ENCODE assay signal across 23 cellular contexts in the genomic region with DNA sequence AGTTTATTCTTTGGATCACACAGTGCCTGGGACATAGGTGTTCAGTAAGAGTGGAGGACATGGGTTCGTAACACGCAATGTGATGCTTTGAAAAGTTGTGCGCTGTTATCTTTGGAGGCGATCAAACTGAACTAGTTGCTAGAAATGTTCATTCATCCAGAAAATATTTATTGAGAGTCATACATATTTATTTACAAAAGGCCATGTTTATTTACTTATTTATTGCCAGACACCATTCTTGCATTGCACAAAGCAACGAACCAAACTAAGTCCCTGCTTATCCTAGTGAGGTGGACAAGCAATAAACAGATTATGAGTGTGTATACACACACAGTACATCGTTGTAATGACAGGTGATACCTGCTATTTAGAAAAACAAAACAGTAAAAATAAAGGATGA. TPM values are rescaled to one million over a fixed set of nuclear protein-coding genes. Genes with fewer than 3 reads are reported as not detected.
DNase-seq lines count a peak whose midpoint lies in the region; ATAC-seq and TF ChIP-seq lines count a peak whose summit lies in the region.
"Had no signal": no experiment of that assay in that cellular context is flagged by ENCODE, and none has a peak within 500 bp of the region (broad histone marks: within the 10 kb centered on the region; RNA-seq: fewer than 3 reads in every experiment).

No MANE protein-coding gene starts in this region.

- H3K9me2 ChIP-seq in PC-3 (replicated peaks; ENCODE audit: low read length) = no peaks in the 10 kb centered on the region

- H3K27ac ChIP-seq in PC-3 (ENCODE audit: low read length) (peak overlapping the region; percentile 89), esophagus muscularis mucosa (replicated peaks in 1 of 4) (peak overlapping the region in 3 of 4 donors; percentile 89 to 97 (median 96)), skeletal muscle tissue (ENCODE audit: low read depth, low read length) (peak overlapping the region; percentile 98), ovary (no peak overlapping the region)
- H3K27ac ChIP-seq in effector memory CD4-positive, alpha-beta T cell (ENCODE audit: insufficient read depth, low read length, poor library complexity, severe bottlenecking) = no peak overlapping the region

- TF ChIP-seq CTCF in PC-3 (conservative IDR thresholded peaks at IDR 0.05; ENCODE audit: low read depth, low read length) = no peak
- TF ChIP-seq CTCF in esophagus muscularis mucosa (IDR thresholded peaks at IDR 0.05) = no peak
- no peak for TF ChIP-seq CTCF in ovary (IDR thresholded peaks at IDR 0.05)

- no peaks in the 10 kb centered on the region for H3K79me2 ChIP-seq in PC-3 (ENCODE audit: low read length)

- H3K4me2 ChIP-seq in PC-3 (ENCODE audit: low read length) = peak overlapping the region; percentile 90

- H3K9me3 ChIP-seq in PC-3 (ENCODE audit: low read length) (no peaks in the 10 kb centered on the region), esophagus muscularis mucosa (no peaks in the 10 kb centered on the region), skeletal muscle tissue (ENCODE audit: control insufficient read depth in 3 of 3, low read length in 3 of 3) (no peaks in the 10 kb centered on the region), ovary (no peaks in the 10 kb centered on the region)
- no peaks in the 10 kb centered on the region for H3K9me3 ChIP-seq in effector memory CD4-positive, alpha-beta T cell (ENCODE audit: control insufficient read depth, low read length)
- H3K9me3 ChIP-seq: adrenal gland, breast epithelium, prostate gland, stomach had no signal

- POLR2A ChIA-PET in PC-3 (lab: Charles Lee; ENCODE audit: unreplicated experiment) = no interaction called here

- H3K4me3 ChIP-seq in PC-3 (ENCODE audit: low read length) = peak overlapping the region; percentile 71; the same call in 1 of the 2 replicates
- H3K4me3 ChIP-seq in esophagus muscularis mucosa = no peak overlapping the region
- no peak overlapping the region for H3K4me3 ChIP-seq in skeletal muscle tissue (ENCODE audit: low read length in 3 of 3)
- no peak overlapping the region for H3K4me3 ChIP-seq in ovary
- H3K4me3 ChIP-seq in effector memory CD4-positive, alpha-beta T cell (ENCODE audit: insufficient read depth, low read depth, low read length, poor library complexity, severe bottlenecking) = no peak overlapping the region
- H3K4me3 ChIP-seq: adrenal gland, breast epithelium, prostate gland, stomach had no signal

- no peaks in the 10 kb centered on the region for H4K20me1 ChIP-seq in PC-3 (ENCODE audit: low read length)

- 86% methylated on average over 6 of the region's 6 CpGs for WGBS in esophagus muscularis mucosa
- WGBS in ovary, 3 donors = 83 to 86% (median 85%) methylated on average over 6 of the region's 6 CpGs

- intact Hi-C loops in PC-3 (cut with micrococcal nuclease) = loop anchor here (2.0 to 10.0 kb wide), 2 partner anchors 413 to 521 kb away; no protein-coding TSS in a partner anchor
- intact Hi-C loops in esophagus muscularis mucosa (cut with DNase I) = loop anchor here (5.0 kb wide), 2 partner anchors 150 to 520 kb away; no protein-coding TSS in a partner anchor
- intact Hi-C loops in ovary (cut with DNase I) = loop anchor here in 1 of 4 donors (10.0 kb wide), 1 partner anchor 543 kb away; no protein-coding TSS in a partner anchor

- peaks cover 34% of the 10 kb centered on the region for H3K4me1 ChIP-seq in PC-3 (ENCODE audit: insufficient read depth, low read length)
- H3K4me1 ChIP-seq in esophagus muscularis mucosa = peaks cover 24 to 62% (median 53%) of the 10 kb centered on the region in 4 donors
- peaks cover 55 to 83% (median 70%) of the 10 kb centered on the region in 3 donors for H3K4me1 ChIP-seq in skeletal muscle tissue (ENCODE audit: control insufficient read depth in 3 of 3, insufficient read depth in 3 of 3, low read length in 3 of 3)
- no peaks in the 10 kb centered on the region for H3K4me1 ChIP-seq in ovary (ENCODE audit: insufficient read depth)
- peaks cover 4% of the 10 kb centered on the region for H3K4me1 ChIP-seq in effector memory CD4-positive, alpha-beta T cell (ENCODE audit: control insufficient read depth, insufficient read depth, low read length, poor library complexity, severe bottlenecking)
- H3K4me1 ChIP-seq: prostate gland had no signal

- CTCF ChIA-PET in PC-3 (lab: Charles Lee) = interaction anchor here (0.6 kb wide), 1 partner anchor 154 kb away, joined by 3 read pairs; the partner anchor contains the start of gene RASSF8

- H3K9ac ChIP-seq in PC-3 (ENCODE audit: low read length) (no peak overlapping the region), skeletal muscle tissue (ENCODE audit: low read depth in 1 of 3, low read length in 3 of 3) (peak overlapping the region in 1 of 3 donors; percentile 1)

- BruUV-seq in PC-3 (replicated peaks; lab: Mats Ljungman, UMichigan) = no TSS peak

- H3K36me3 ChIP-seq in PC-3 (ENCODE audit: low read depth, low read length) = no peaks in the 10 kb centered on the region
- no peaks in the 10 kb centered on the region for H3K36me3 ChIP-seq in esophagus muscularis mucosa
- no peaks in the 10 kb centered on the region for H3K36me3 ChIP-seq in skeletal muscle tissue (ENCODE audit: control insufficient read depth in 3 of 3, insufficient read depth in 3 of 3, low read length in 3 of 3)
- H3K36me3 ChIP-seq in ovary = no peaks in the 10 kb centered on the region
- no peaks in the 10 kb centered on the region for H3K36me3 ChIP-seq in effector memory CD4-positive, alpha-beta T cell (ENCODE audit: control insufficient read depth, insufficient read depth, low read length)
- H3K36me3 ChIP-seq: adrenal gland, breast epithelium, prostate gland, stomach had no signal

- TF ChIP-seq EP300 in esophagus muscularis mucosa (IDR thresholded peaks at IDR 0.05) (no peak), ovary (IDR thresholded peaks at IDR 0.05) (no peak)

- peak overlapping the region; percentile 80 for H2AFZ ChIP-seq in PC-3 (ENCODE audit: low read length)

- ATAC-seq in PC-3 = no peak
- ATAC-seq: activated CD4-positive, alpha-beta T cell treated with anti-CD3 and anti-CD28 coated beads for 36 hours; naive thymus-derived CD4-positive, alpha-beta T cell had no signal

- H3K27me3 ChIP-seq in PC-3 (ENCODE audit: low read length) (no peaks in the 10 kb centered on the region), esophagus muscularis mucosa (no peaks in the 10 kb centered on the region), skeletal muscle tissue (ENCODE audit: control insufficient read depth in 3 of 3, insufficient read depth in 3 of 3, low read length in 3 of 3) (no peaks in the 10 kb centered on the region), ovary (no peaks in the 10 kb centered on the region)
- peaks cover under 1% of the 10 kb centered on the region for H3K27me3 ChIP-seq in effector memory CD4-positive, alpha-beta T cell (replicated peaks; ENCODE audit: control insufficient read depth, insufficient read depth, low read length, poor library complexity, severe bottlenecking)
- H3K27me3 ChIP-seq: adrenal gland, breast epithelium, stomach had no signal

- H3F3A ChIP-seq in PC-3 (ENCODE audit: low read length, unreplicated experiment) = peaks cover 7% of the 10 kb centered on the region

- TF ChIP-seq POLR2A in esophagus muscularis mucosa (IDR thresholded peaks at IDR 0.05; ENCODE audit: low read depth) (no peak), ovary (IDR thresholded peaks at IDR 0.05) (no peak)

- DNase-seq in NCI-H526 treated with DMSO at 0.1 percent for 48 hours (lab: John Stamatoyannopoulos, UW) = peak; percentile 59
- DNase-seq in NCI-H526 (lab: John Stamatoyannopoulos, UW) = no peak
- no peak for DNase-seq in PC-3
- DNase-seq in esophagus muscularis mucosa (ENCODE audit: extremely low spot score) = no peak
- no peak for DNase-seq in ovary
- DNase-seq in effector memory CD4-positive, alpha-beta T cell = no peak
- no peak for DNase-seq in C1 segment of cervical spinal cord (lab: John Stamatoyannopoulos, UW)
- DNase-seq: 8988T; activated CD4-positive, alpha-beta T cell treated with anti-CD3 and anti-CD28 coated beads for 36 hours; activated CD8-positive, alpha-beta memory T cell treated with anti-CD3 and anti-CD28 coated beads, Interleukin-2, amount 50 U/mL, for 4 hours; activated effector memory CD4-positive, alpha-beta T cell treated with anti-CD3 and anti-CD28 coated beads, Interleukin-2, amount 50 U/mL, for 16 hours; erythroblast; Karpas-422; naive thymus-derived CD4-positive, alpha-beta T cell; NCI-H1092; NCI-H2029 treated with DMSO at 0.1 percent for 48 hours; NK-92 treated with Interleukin-12 subunit alpha and Interleukin-12 subunit beta, amount 100 ng/mL, for 24 hours; stimulated activated CD4-positive, alpha-beta T cell treated with anti-CD3 and anti-CD28 coated beads, Interleukin-4, amount 100 ng/mL, for 4 hours; stomach had no signal

RNA-seq across cellular contexts. Expression of gene BHLHE41, which starts 12.6 kb away (rescaled TPM):
- total RNA-seq in PC-3 (2014; rRNA removed) (77.6 and 81.0 TPM in 2 replicates), esophagus muscularis mucosa (10 to 100 TPM in 3 of 4 donors, 1 to 10 TPM in 1; 6.3 to 20.0 (median 14.8) TPM), skeletal muscle tissue (1.0 TPM), ovary (10 to 100 TPM in 6 of 7 donors, 1 to 10 TPM in 1; 6.6 to 42.8 (median 31.8) TPM)
- polyA plus RNA-seq in ovary = 10 to 100 TPM in 1 of 2 donors, 1 to 10 TPM in 1; 4.2 to 25.9 TPM
- total RNA-seq: activated CD4-positive, alpha-beta T cell treated with anti-CD3 and anti-CD28 coated beads for 36 hours had no signal
- polyA plus RNA-seq: naive thymus-derived CD4-positive, alpha-beta T cell had no signal

Comparison
In these comparisons a context has a peak if more than half of its experiments do, and no peak if none do; other contexts are left out.
1. H3K27ac ChIP-seq: peak in PC-3 (single experiment), esophagus muscularis mucosa (3 of 4) and skeletal muscle tissue (single experiment); none in ovary (0 of 2) and effector memory CD4-positive, alpha-beta T cell (single experiment).